In genomic region chr10:63520463-63521388, GRCh38 we compare ENCODE assay signal across 8 cellular contexts. TPM values are rescaled to one million over a fixed set of nuclear protein-coding genes. Genes with fewer than 3 reads are reported as not detected.
DNase-seq lines count a peak whose midpoint lies in the region; ATAC-seq and TF ChIP-seq lines count a peak whose summit lies in the region.

No MANE protein-coding gene starts in this region.

- 15 to 45% methylated on average over 18 to 33 of the region's 46 CpGs for WGBS in body of pancreas, 2 donors

- H3K36me3 Mint-ChIP-seq in T-helper 1 cell treated with Interleukin-12 subunit alpha and Interleukin-12 subunit beta and Interleukin-4 antibody, amounts not matched to agents 30 μg/mL and 1 μg/mL, for 36 hours (ENCODE audit: low read depth) = peaks cover 11% of the 10 kb centered on the region

- DNase-seq in body of pancreas (peak; percentile 59 to 78 (median 72)), OCI-M2 (lab: John Stamatoyannopoulos, UW; ENCODE audit: unreplicated experiment) (no peak)

- peak; percentile 25 for TF ChIP-seq POLR2A in GM10847 (IDR thresholded peaks at IDR 0.05; ENCODE audit: extremely low read depth, insufficient read length)
- peak in 2 of 3 donors; percentile 25 to 42 for TF ChIP-seq POLR2A in body of pancreas (IDR thresholded peaks at IDR 0.05)

- no peaks in the 10 kb centered on the region for H4K20me1 ChIP-seq in KMS-11 (ENCODE audit: insufficient read depth)

- peaks cover 56% of the 10 kb centered on the region for H3K4me1 Mint-ChIP-seq in T-helper 1 cell treated with Interleukin-12 subunit alpha and Interleukin-12 subunit beta and Interleukin-4 antibody, amounts not matched to agents 30 μg/mL and 1 μg/mL, for 36 hours (ENCODE audit: low read depth)

- peak overlapping the region; percentile 69 for H2AFZ ChIP-seq in KMS-11 (ENCODE audit: low read depth)

- H3K36me3 ChIP-seq in KMS-11 (ENCODE audit: insufficient read depth) (no peaks in the 10 kb centered on the region), body of pancreas (replicated peaks in 1 of 2; ENCODE audit: insufficient read depth in 1 of 2, low read depth in 2 of 2) (no peaks in the 10 kb centered on the region)

- peak overlapping the region; percentile 84 for H3K27ac ChIP-seq in KMS-11
- peak overlapping the region; percentile 95 to 99 (median 98) for H3K27ac ChIP-seq in body of pancreas
- peak overlapping the region; percentile 55 to 99 (median 90) for H3K27ac ChIP-seq in skin epidermis

- H3K4me1 ChIP-seq in KMS-11 (ENCODE audit: low read depth, poor library complexity, severe bottlenecking) = peaks cover 40% of the 10 kb centered on the region
- H3K4me1 ChIP-seq in body of pancreas = peaks cover 37% of the 10 kb centered on the region

- H3K9ac ChIP-seq in KMS-11 = peak overlapping the region; percentile 65

- no peak overlapping the region for H3K4me3 ChIP-seq in KMS-11 (IDR thresholded peaks at IDR 0.05; ENCODE audit: insufficient read depth, low read depth, low read length)
- no peak overlapping the region for H3K4me3 ChIP-seq in body of pancreas
- peak overlapping the region; percentile 65 for H3K4me3 ChIP-seq in iPS-18c (ENCODE audit: insufficient read depth, low read depth, low read length)
- peak overlapping the region; percentile 45 to 88 (median 70) for H3K4me3 ChIP-seq in skin epidermis

- no peaks in the 10 kb centered on the region for H3K27me3 ChIP-seq in KMS-11 (ENCODE audit: insufficient read depth, low read depth)
- H3K27me3 ChIP-seq in body of pancreas = no peaks in the 10 kb centered on the region

- peaks cover 81% of the 10 kb centered on the region for H3K79me2 ChIP-seq in KMS-11 (ENCODE audit: insufficient read depth, low read depth)

- H3K4me3 Mint-ChIP-seq in T-helper 1 cell treated with Interleukin-12 subunit alpha and Interleukin-12 subunit beta and Interleukin-4 antibody, amounts not matched to agents 30 μg/mL and 1 μg/mL, for 36 hours = peak overlapping the region; percentile 82

- peak overlapping the region; percentile 86 for H3K27ac Mint-ChIP-seq in T-helper 1 cell treated with Interleukin-12 subunit alpha and Interleukin-12 subunit beta and Interleukin-4 antibody, amounts not matched to agents 30 μg/mL and 1 μg/mL, for 36 hours

- H3K27me3 Mint-ChIP-seq in T-helper 1 cell treated with Interleukin-12 subunit alpha and Interleukin-12 subunit beta and Interleukin-4 antibody, amounts not matched to agents 30 μg/mL and 1 μg/mL, for 36 hours (ENCODE audit: low read depth) = no peaks in the 10 kb centered on the region

- intact Hi-C loops in body of pancreas (cut with DNase I) = no loop called here

- H3K9me3 ChIP-seq in body of pancreas = no peaks in the 10 kb centered on the region
- no peaks in the 10 kb centered on the region for H3K9me3 ChIP-seq in iPS-18c (ENCODE audit: control insufficient read depth, insufficient read depth, low read length)

- H3K4me2 ChIP-seq in KMS-11 = peak overlapping the region; percentile 56

- ATAC-seq in GM21825 (IDR thresholded peaks at IDR 0.05; ENCODE audit: unreplicated experiment) (peak; percentile 66), body of pancreas (peak; percentile 86)

- no peak for TF ChIP-seq CTCF in KMS-11 (conservative IDR thresholded peaks at IDR 0.05; ENCODE audit: low read depth, low read length)
- no peak for TF ChIP-seq CTCF in body of pancreas (IDR thresholded peaks at IDR 0.05)

- H3K9me3 Mint-ChIP-seq in T-helper 1 cell treated with Interleukin-12 subunit alpha and Interleukin-12 subunit beta and Interleukin-4 antibody, amounts not matched to agents 30 μg/mL and 1 μg/mL, for 36 hours = no peaks in the 10 kb centered on the region

RNA-seq across cellular contexts. Expression of gene REEP3, which starts 0.5 kb away (rescaled TPM):
- total RNA-seq in body of pancreas = 10 to 100 TPM; 20.8 to 22.1 TPM

RNA-seq across cellular contexts. Expression of gene JMJD1C, which starts 54.9 kb away (rescaled TPM):
- total RNA-seq in body of pancreas = 100 to 1,000 TPM in 1 of 2 donors, 10 to 100 TPM in 1; 91.8 to 103 TPM

Comparison
In these comparisons a context has a peak if more than half of its experiments do, and no peak if none do; other contexts are left out.
1. H3K4me3 ChIP-seq: peak in iPS-18c (single experiment) and skin epidermis (7 of 7); none in KMS-11 (single experiment) and body of pancreas (0 of 2).
2. Peak in every context shown above with its lines, with median percentiles within 50 percentile points of each other: H3K27ac ChIP-seq.